ENCODE assay signal across 10 cellular contexts in the genomic region with DNA sequence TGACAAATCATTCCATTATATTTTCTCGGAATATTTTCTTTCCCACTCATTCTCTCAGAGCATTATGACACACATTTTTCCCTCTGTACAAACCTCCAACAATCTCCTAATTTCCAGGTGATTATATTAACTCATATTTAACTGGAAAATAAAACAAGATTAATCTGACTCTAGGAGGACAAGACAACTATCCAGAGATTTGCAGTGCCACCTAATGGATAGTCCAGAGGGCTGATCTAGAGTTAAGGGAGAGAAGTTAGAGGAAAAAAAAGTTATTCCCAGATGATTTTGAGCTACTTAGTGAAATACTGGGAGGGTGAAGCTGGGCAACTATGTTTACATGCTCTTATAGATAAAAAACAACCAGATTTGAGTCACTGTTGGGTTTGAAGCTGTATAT.
DNase-seq lines count a peak whose midpoint lies in the region; ATAC-seq and TF ChIP-seq lines count a peak whose summit lies in the region.
"Had no signal": no experiment of that assay in that cellular context is flagged by ENCODE, and none has a peak within 500 bp of the region (broad histone marks: within the 10 kb centered on the region; RNA-seq: fewer than 3 reads in every experiment).

No MANE protein-coding gene starts in this region.

- H3K27ac ChIP-seq in A673 (ENCODE audit: low read depth, low read length, poor library complexity, severe bottlenecking) (no peak overlapping the region), SK-N-SH (ENCODE audit: low read depth in 2 of 2, low read length in 1 of 2) (no peak overlapping the region)
- H3K27ac ChIP-seq: Peyer's patch had no signal

- H3K4me3 ChIP-seq in A673 (ENCODE audit: low read depth, low read length, poor library complexity, severe bottlenecking) (no peak overlapping the region), SK-N-SH (ENCODE audit: low read depth in 2 of 2, low read length in 1 of 2) (no peak overlapping the region), fibroblast of villous mesenchyme (ENCODE audit: low read depth, low read length) (no peak overlapping the region)
- H3K4me3 ChIP-seq: Peyer's patch had no signal

- TF ChIP-seq EP300 in SK-N-SH (IDR thresholded peaks at IDR 0.05; ENCODE audit: borderline replicate concordance in 1 of 2, low read depth in 1 of 2, low read length in 1 of 2), result no peak

- no peak overlapping the region for H3K4me2 ChIP-seq in SK-N-SH

- H3K4me1 Mint-ChIP-seq in activated CD4-positive, alpha-beta T cell treated with anti-CD3 and anti-CD28 coated beads for 36 hours, result no peaks in the 10 kb centered on the region
- H3K4me1 Mint-ChIP-seq in activated CD4-positive, alpha-beta T cell treated with anti-CD3 and anti-CD28 coated beads, Interleukin-2, amount 10 ng/mL, durations not matched to agents 7 days and 5 days, result no peaks in the 10 kb centered on the region
- H3K4me1 Mint-ChIP-seq: central memory CD8-positive, alpha-beta T cell had no signal

- H3K9me2 ChIP-seq in SK-N-SH, result no peaks in the 10 kb centered on the region

- in situ Hi-C loops in GM13977 (cut with MboI; ENCODE audit: low pct_unique_long_range_greater_than_20kb, low sequenced_read_pairs, unreplicated experiment), result no loop called here

- WGBS in SK-N-SH (ENCODE audit: low lambda C conversion rate), result 69% methylated on average over 1 of the region's 1 CpG

- POLR2A ChIA-PET in A673 (lab: Charles Lee; ENCODE audit: low non-redundant PET) (no interaction called here), SK-N-SH (lab: Yijun Ruan, JAX) (no interaction called here)
- POLR2A ChIA-PET in activated CD4-positive, alpha-beta T cell treated with anti-CD3 and anti-CD28 coated beads for 36 hours (lab: Charles Lee), result no interaction called here
- POLR2A ChIA-PET in activated CD4-positive, alpha-beta T cell treated with anti-CD3 and anti-CD28 coated beads, Interleukin-2, amount 10 ng/mL, durations not matched to agents 7 days and 5 days (lab: Charles Lee), result no interaction called here

- no peak overlapping the region for H2AFZ ChIP-seq in SK-N-SH (ENCODE audit: low read depth)

- no peaks in the 10 kb centered on the region for H3K27me3 Mint-ChIP-seq in activated CD4-positive, alpha-beta T cell treated with anti-CD3 and anti-CD28 coated beads for 36 hours
- H3K27me3 Mint-ChIP-seq in activated CD4-positive, alpha-beta T cell treated with anti-CD3 and anti-CD28 coated beads, Interleukin-2, amount 10 ng/mL, durations not matched to agents 7 days and 5 days, result no peaks in the 10 kb centered on the region
- H3K27me3 Mint-ChIP-seq: central memory CD8-positive, alpha-beta T cell had no signal

- H3K9me3 Mint-ChIP-seq in activated CD4-positive, alpha-beta T cell treated with anti-CD3 and anti-CD28 coated beads for 36 hours (ENCODE audit: low read depth), result no peaks in the 10 kb centered on the region
- H3K9me3 Mint-ChIP-seq in activated CD4-positive, alpha-beta T cell treated with anti-CD3 and anti-CD28 coated beads, Interleukin-2, amount 10 ng/mL, durations not matched to agents 7 days and 5 days, result no peaks in the 10 kb centered on the region

- no peaks in the 10 kb centered on the region for H3K36me3 Mint-ChIP-seq in activated CD4-positive, alpha-beta T cell treated with anti-CD3 and anti-CD28 coated beads for 36 hours (ENCODE audit: low read depth)
- H3K36me3 Mint-ChIP-seq in activated CD4-positive, alpha-beta T cell treated with anti-CD3 and anti-CD28 coated beads, Interleukin-2, amount 10 ng/mL, durations not matched to agents 7 days and 5 days (ENCODE audit: low read depth), result no peaks in the 10 kb centered on the region

- H3K27me3 ChIP-seq in A673 (replicated peaks; ENCODE audit: insufficient read depth, low read depth, low read length, poor library complexity) (no peaks in the 10 kb centered on the region), SK-N-SH (ENCODE audit: insufficient read depth) (no peaks in the 10 kb centered on the region)
- H3K27me3 ChIP-seq: Peyer's patch had no signal

- H3K4me3 Mint-ChIP-seq in activated CD4-positive, alpha-beta T cell treated with anti-CD3 and anti-CD28 coated beads for 36 hours, result no peak overlapping the region
- H3K4me3 Mint-ChIP-seq in activated CD4-positive, alpha-beta T cell treated with anti-CD3 and anti-CD28 coated beads, Interleukin-2, amount 10 ng/mL, durations not matched to agents 7 days and 5 days, result no peak overlapping the region
- H3K4me3 Mint-ChIP-seq: central memory CD8-positive, alpha-beta T cell had no signal

- H3K79me2 ChIP-seq in SK-N-SH (ENCODE audit: insufficient read depth), result no peaks in the 10 kb centered on the region

- H3K36me3 ChIP-seq in A673 (ENCODE audit: insufficient read depth, low read length, poor library complexity, severe bottlenecking) (no peaks in the 10 kb centered on the region), SK-N-SH (replicated peaks in 1 of 2; ENCODE audit: control insufficient read depth in 1 of 2, insufficient read depth in 2 of 2, low read length in 1 of 2) (no peaks in the 10 kb centered on the region)
- H3K36me3 ChIP-seq: Peyer's patch had no signal

- no peak overlapping the region for H3K9ac ChIP-seq in SK-N-SH

- H3K9me3 ChIP-seq in A673 (ENCODE audit: low read depth, low read length, poor library complexity, severe bottlenecking), result peaks cover 7% of the 10 kb centered on the region
- H3K9me3 ChIP-seq in SK-N-SH, result no peaks in the 10 kb centered on the region
- H3K9me3 ChIP-seq: Peyer's patch had no signal

- H3K4me1 ChIP-seq in A673 (ENCODE audit: insufficient read depth, low read length, poor library complexity, severe bottlenecking) (peaks cover 17% of the 10 kb centered on the region), SK-N-SH (ENCODE audit: control insufficient read depth in 1 of 2, insufficient read depth in 2 of 2, low read depth in 1 of 2, low read length in 1 of 2) (no peaks in the 10 kb centered on the region; a peak in 1 of 4 replicates)

- TF ChIP-seq CTCF in A673 (conservative IDR thresholded peaks at IDR 0.05; ENCODE audit: low read depth, low read length) (peak; percentile 66), GM13977 (IDR thresholded peaks at IDR 0.05; ENCODE audit: extremely low read depth, insufficient read depth, missing control alignments) (peak; percentile 34), SK-N-SH (IDR thresholded peaks at IDR 0.05) (peak; percentile 49), fibroblast of villous mesenchyme (IDR thresholded peaks at IDR 0.05; ENCODE audit: insufficient read depth, low read depth, low read length) (peak; percentile 45)

- CTCF ChIA-PET in A673 (lab: Charles Lee), result interaction anchor here (0.9 kb wide), 1 partner anchor 16 kb away, joined by 3 read pairs; no protein-coding TSS in a partner anchor
- CTCF ChIA-PET in SK-N-SH (lab: Yijun Ruan, JAX), result interaction anchor here (0.6 to 1.9 kb wide), 5 partner anchors 12 to 364 kb away, joined by 3 to 14 read pairs (median 3); no protein-coding TSS in a partner anchor
- CTCF ChIA-PET in activated CD4-positive, alpha-beta T cell treated with anti-CD3 and anti-CD28 coated beads for 36 hours (lab: Charles Lee), result no interaction called here
- CTCF ChIA-PET in activated CD4-positive, alpha-beta T cell treated with anti-CD3 and anti-CD28 coated beads, Interleukin-2, amount 10 ng/mL, durations not matched to agents 7 days and 5 days (lab: Charles Lee), result no interaction called here

- ATAC-seq in left colon, result no peak
- ATAC-seq in activated CD4-positive, alpha-beta T cell treated with anti-CD3 and anti-CD28 coated beads for 36 hours, result no peak
- ATAC-seq in GM21619 (IDR thresholded peaks at IDR 0.05; ENCODE audit: unreplicated experiment), result no peak

- H3K27ac Mint-ChIP-seq in activated CD4-positive, alpha-beta T cell treated with anti-CD3 and anti-CD28 coated beads for 36 hours, result no peak overlapping the region
- H3K27ac Mint-ChIP-seq in activated CD4-positive, alpha-beta T cell treated with anti-CD3 and anti-CD28 coated beads, Interleukin-2, amount 10 ng/mL, durations not matched to agents 7 days and 5 days, result no peak overlapping the region

- DNase-seq in A673 (ENCODE audit: low spot score) (peak; percentile 57), GM13977 (ENCODE audit: low spot score) (no peak), SK-N-SH (peak; percentile 14), fibroblast of villous mesenchyme (ENCODE audit: low read depth) (peak; percentile 10), left colon (no peak)
- DNase-seq in activated CD4-positive, alpha-beta T cell treated with anti-CD3 and anti-CD28 coated beads for 36 hours, result no peak
- DNase-seq in activated CD4-positive, alpha-beta T cell treated with anti-CD3 and anti-CD28 coated beads, Interleukin-2, amount 10 ng/mL, durations not matched to agents 7 days and 5 days, result no peak
- DNase-seq: Peyer's patch had no signal

- no peaks in the 10 kb centered on the region for H3F3A ChIP-seq in SK-N-SH (replicated peaks; ENCODE audit: insufficient read depth)

- TF ChIP-seq RAD21 in SK-N-SH (IDR thresholded peaks at IDR 0.05; ENCODE audit: low read length), result peak; percentile 65

- intact Hi-C loops in A673 (cut with micrococcal nuclease; ENCODE audit: unreplicated experiment), result loop anchor here (10.0 kb wide), 1 partner anchor 567 kb away; no protein-coding TSS in a partner anchor
- intact Hi-C loops in left colon (cut with DNase I, micrococcal nuclease), result no loop called here
- intact Hi-C loops in activated CD4-positive, alpha-beta T cell treated with anti-CD3 and anti-CD28 coated beads for 36 hours (cut with DNase I, micrococcal nuclease), result loop anchor here in 1 of 2 experiments (10.0 kb wide), 1 partner anchor 567 kb away; no protein-coding TSS in a partner anchor

- BruUV-seq in A673 (replicated peaks; lab: Mats Ljungman, UMichigan), result no TSS peak

- no peaks in the 10 kb centered on the region for H4K20me1 ChIP-seq in SK-N-SH (ENCODE audit: insufficient read depth)

TF ChIP-seq in SK-N-SH, 30 proteins besides CTCF, POLR2A, EP300 and RAD21 (continues in another document):
- TF ChIP-seq, protein P1, sequence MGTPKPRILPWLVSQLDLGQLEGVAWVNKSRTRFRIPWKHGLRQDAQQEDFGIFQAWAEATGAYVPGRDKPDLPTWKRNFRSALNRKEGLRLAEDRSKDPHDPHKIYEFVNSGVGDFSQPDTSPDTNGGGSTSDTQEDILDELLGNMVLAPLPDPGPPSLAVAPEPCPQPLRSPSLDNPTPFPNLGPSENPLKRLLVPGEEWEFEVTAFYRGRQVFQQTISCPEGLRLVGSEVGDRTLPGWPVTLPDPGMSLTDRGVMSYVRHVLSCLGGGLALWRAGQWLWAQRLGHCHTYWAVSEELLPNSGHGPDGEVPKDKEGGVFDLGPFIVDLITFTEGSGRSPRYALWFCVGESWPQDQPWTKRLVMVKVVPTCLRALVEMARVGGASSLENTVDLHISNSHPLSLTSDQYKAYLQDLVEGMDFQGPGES (IDR thresholded peaks at IDR 0.05; ENCODE audit: low read depth, low read length), result no peak
- TF ChIP-seq, protein P2, sequence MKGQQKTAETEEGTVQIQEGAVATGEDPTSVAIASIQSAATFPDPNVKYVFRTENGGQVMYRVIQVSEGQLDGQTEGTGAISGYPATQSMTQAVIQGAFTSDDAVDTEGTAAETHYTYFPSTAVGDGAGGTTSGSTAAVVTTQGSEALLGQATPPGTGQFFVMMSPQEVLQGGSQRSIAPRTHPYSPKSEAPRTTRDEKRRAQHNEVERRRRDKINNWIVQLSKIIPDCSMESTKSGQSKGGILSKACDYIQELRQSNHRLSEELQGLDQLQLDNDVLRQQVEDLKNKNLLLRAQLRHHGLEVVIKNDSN (IDR thresholded peaks at IDR 0.05; ENCODE audit: borderline replicate concordance, low read depth), result no peak
- TF ChIP-seq FOSL2 (IDR thresholded peaks at IDR 0.05; ENCODE audit: borderline replicate concordance, low read depth) (no peak), RFX5 (IDR thresholded peaks at IDR 0.05; ENCODE audit: low read length) (no peak)

Comparison
In these comparisons a context has a peak if more than half of its experiments do, and no peak if none do; other contexts are left out.
1. DNase-seq: peak in A673 (single experiment), SK-N-SH (single experiment) and fibroblast of villous mesenchyme (single experiment); none in GM13977 (single experiment), left colon (0 of 2), activated CD4-positive, alpha-beta T cell treated with anti-CD3 and anti-CD28 coated beads for 36 hours (single experiment) and activated CD4-positive, alpha-beta T cell treated with anti-CD3 and anti-CD28 coated beads, Interleukin-2, amount 10 ng/mL, durations not matched to agents 7 days and 5 days (single experiment).
2. CTCF ChIA-PET loops: an anchor here in A673 (0.9 kb wide) and SK-N-SH (0.6 to 1.9 kb wide); none called in activated CD4-positive, alpha-beta T cell treated with anti-CD3 and anti-CD28 coated beads for 36 hours and activated CD4-positive, alpha-beta T cell treated with anti-CD3 and anti-CD28 coated beads, Interleukin-2, amount 10 ng/mL, durations not matched to agents 7 days and 5 days.
3. Peak in every context shown above with its lines, with median percentiles within 50 percentile points of each other: CTCF ChIP-seq.